8 cellular contexts compared by ENCODE assay signal in the genomic region with DNA sequence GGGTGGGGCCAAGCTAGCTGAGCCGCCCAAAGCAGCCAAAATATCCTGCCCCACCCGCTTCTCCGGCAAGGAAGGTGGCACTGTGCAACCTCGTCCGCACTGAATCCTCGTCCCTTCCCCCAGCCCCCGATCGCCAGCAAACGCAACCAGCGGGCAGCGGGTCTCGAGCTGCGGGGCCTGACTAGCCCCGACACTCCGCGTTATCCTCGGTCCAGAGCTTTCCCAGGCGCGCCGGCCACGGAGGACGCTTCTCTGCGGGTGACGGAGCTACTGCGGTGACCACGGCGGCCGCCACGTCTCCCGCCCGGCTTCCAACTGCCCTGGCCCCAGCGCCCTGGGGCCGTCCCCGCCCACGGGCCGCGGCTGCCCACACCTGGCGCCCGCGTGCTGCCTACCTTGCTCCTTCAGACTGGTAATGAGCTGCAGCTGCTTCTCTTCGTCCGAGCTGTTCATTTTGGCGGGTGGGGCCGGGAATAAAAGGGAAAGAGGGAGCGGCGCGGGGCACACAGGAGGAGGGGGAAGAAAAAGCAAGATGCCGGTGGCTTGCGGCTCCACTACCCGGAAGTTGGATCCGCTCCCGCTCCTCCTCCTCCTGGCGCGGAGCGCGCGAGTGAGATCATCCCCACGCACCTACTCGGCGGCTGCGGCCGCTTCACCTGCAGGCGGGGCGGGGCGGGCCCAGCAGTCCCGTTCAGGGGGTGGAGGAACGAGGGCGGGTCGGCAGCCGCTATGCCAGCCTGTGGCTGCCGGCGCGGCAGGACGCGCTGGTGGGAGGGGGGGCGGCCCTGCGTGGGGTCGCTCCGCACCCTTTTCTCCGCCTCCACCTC. TPM values are rescaled to one million over a fixed set of nuclear protein-coding genes. Genes with fewer than 3 reads are reported as not detected.
DNase-seq lines count a peak whose midpoint lies in the region; ATAC-seq and TF ChIP-seq lines count a peak whose summit lies in the region.

A gene with protein sequence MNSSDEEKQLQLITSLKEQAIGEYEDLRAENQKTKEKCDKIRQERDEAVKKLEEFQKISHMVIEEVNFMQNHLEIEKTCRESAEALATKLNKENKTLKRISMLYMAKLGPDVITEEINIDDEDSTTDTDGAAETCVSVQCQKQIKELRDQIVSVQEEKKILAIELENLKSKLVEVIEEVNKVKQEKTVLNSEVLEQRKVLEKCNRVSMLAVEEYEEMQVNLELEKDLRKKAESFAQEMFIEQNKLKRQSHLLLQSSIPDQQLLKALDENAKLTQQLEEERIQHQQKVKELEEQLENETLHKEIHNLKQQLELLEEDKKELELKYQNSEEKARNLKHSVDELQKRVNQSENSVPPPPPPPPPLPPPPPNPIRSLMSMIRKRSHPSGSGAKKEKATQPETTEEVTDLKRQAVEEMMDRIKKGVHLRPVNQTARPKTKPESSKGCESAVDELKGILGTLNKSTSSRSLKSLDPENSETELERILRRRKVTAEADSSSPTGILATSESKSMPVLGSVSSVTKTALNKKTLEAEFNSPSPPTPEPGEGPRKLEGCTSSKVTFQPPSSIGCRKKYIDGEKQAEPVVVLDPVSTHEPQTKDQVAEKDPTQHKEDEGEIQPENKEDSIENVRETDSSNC (minus strand): TSS at position 561 of the 827 bp plus-strand sequence. CDS start 108 bp downstream, at position 453.

- H3K27me3 ChIP-seq in KMS-11 (ENCODE audit: insufficient read depth, low read depth) = no peaks in the 10 kb centered on the region

- peak within 1 kb of the TSS; percentile 26; the same call in 1 of the 2 replicates for H3K27ac ChIP-seq in KMS-11

- in situ Hi-C loops in astrocyte of the spinal cord (cut with HindIII; ENCODE audit: low sequenced_read_pairs) = no loop called here

- H3K36me3 ChIP-seq in KMS-11 (ENCODE audit: insufficient read depth) = no peaks in the 10 kb centered on the region

- H3K4me2 ChIP-seq in KMS-11 = peak within 1 kb of the TSS; percentile 64

- ATAC-seq in GM21528 (IDR thresholded peaks at IDR 0.05; ENCODE audit: low FRiP score, unreplicated experiment) = peak; percentile 58
- ATAC-seq in GM18873 (IDR thresholded peaks at IDR 0.05; ENCODE audit: low FRiP score, unreplicated experiment) = no peak

- peak within 1 kb of the TSS; percentile 89 for H3K9ac ChIP-seq in KMS-11

- no peaks in the 10 kb centered on the region for H4K20me1 ChIP-seq in KMS-11 (ENCODE audit: insufficient read depth)

- peak; percentile 50 for DNase-seq in DMS 273 treated with DMSO at 0.1 percent for 48 hours (lab: John Stamatoyannopoulos, UW)
- peak; percentile 63 for DNase-seq in RPMI7951 (ENCODE audit: low read depth)
- DNase-seq in astrocyte of the spinal cord (ENCODE audit: low read depth, low spot score) = peak; percentile 54
- DNase-seq in hippocampal formation (lab: John Stamatoyannopoulos, UW) = peak; percentile 50 to 74
- peak; percentile 80 for DNase-seq in putamen (ENCODE audit: low spot score)

- no peaks in the 10 kb centered on the region for H3K79me2 ChIP-seq in KMS-11 (ENCODE audit: insufficient read depth, low read depth)

- H3K4me3 ChIP-seq in KMS-11 (IDR thresholded peaks at IDR 0.05; ENCODE audit: insufficient read depth, low read depth, low read length) (no peak within 1 kb of the TSS), astrocyte of the spinal cord (ENCODE audit: low read depth, low read length) (peak within 1 kb of the TSS; percentile 76)

- H3K4me1 ChIP-seq in KMS-11 (ENCODE audit: low read depth, poor library complexity, severe bottlenecking) = no peaks in the 10 kb centered on the region

- TF ChIP-seq CTCF in KMS-11 (conservative IDR thresholded peaks at IDR 0.05; ENCODE audit: low read depth, low read length) (no peak), astrocyte of the spinal cord (IDR thresholded peaks at IDR 0.05; ENCODE audit: low read depth, low read length) (no peak)

- H2AFZ ChIP-seq in KMS-11 (ENCODE audit: low read depth) = peak within 1 kb of the TSS; percentile 90

RNA-seq across cellular contexts. Expression of the gene that starts here (rescaled TPM):
- total RNA-seq in RPMI7951 (2014; rRNA removed; shearing (Covaris generic)) = 3.4 and 3.6 TPM in 2 replicates
